ENCODE assay signal across 28 cellular contexts in the genomic region with DNA sequence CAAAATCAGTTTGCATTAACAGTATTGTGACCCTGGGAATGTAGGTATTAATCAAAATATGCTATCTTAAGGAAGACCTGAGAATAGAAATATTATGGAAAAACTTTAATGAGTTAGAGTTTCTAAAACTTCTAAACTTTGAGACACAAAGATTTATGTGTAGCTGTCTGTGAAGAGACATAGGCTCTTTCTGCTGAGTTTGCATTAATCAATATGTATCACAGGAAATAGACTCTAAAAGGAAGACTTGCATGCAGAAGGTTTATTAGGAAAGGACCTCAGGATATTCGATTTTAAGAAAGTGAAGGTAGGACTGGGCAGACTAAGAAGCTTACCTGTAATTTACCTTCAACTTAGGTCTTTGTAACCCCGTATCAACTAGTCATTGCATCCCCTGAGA.
"Had no signal": no experiment of that assay in that cellular context is flagged by ENCODE, and none has a peak within 500 bp of the region (broad histone marks: within the 10 kb centered on the region; RNA-seq: fewer than 3 reads in every experiment).

No MANE protein-coding gene starts in this region.

- H3K4me2 ChIP-seq: neural progenitor cell, smooth muscle cell had no signal

- H3K27me3 ChIP-seq: neural progenitor cell, ovary, spleen, suprapubic skin, testis, tibial artery, transverse colon, upper lobe of right lung, uterus had no signal

- ATAC-seq: natural killer cell; psoas muscle; right cardiac atrium; sciatic nerve; stimulated activated memory B cell treated with anti-CD40 and anti-IgM and Interleukin-4, amounts not matched to agents 10 μg/mL and 1 μg/mL and 100 μg/mL, for 72 hours; stimulated activated naive CD8-positive, alpha-beta T cell treated with anti-CD3 and anti-CD28 coated beads, Interleukin-15, amount 100 ng/mL, for 72 hours; stimulated activated naive CD8-positive, alpha-beta T cell treated with anti-CD3 and anti-CD28 coated beads, Interleukin-15, Interleukin-2, amounts not matched to agents 100 U/mL and 50 U/mL, for 24 hours; upper lobe of right lung had no signal

- DNase-seq: natural killer cell; occipital lobe; ovary; posterior cingulate gyrus; psoas muscle; right cardiac atrium; spleen; stimulated activated CD4-positive, alpha-beta T cell treated with anti-CD3 and anti-CD28 coated beads, Interleukin-12 subunit alpha, Interleukin-12 subunit beta, amount 100 ng/mL, for 4 hours; stimulated activated CD4-positive, alpha-beta T cell treated with anti-CD3 and anti-CD28 coated beads, Interleukin-1b, Interleukin-23, amount 100 ng/mL, for 48 hours; stimulated activated CD4-positive, alpha-beta T cell treated with anti-CD3 and anti-CD28 coated beads, Interleukin-4, amount 100 ng/mL, for 1 hour; stimulated activated CD4-positive, alpha-beta T cell treated with anti-CD3 and anti-CD28 coated beads, Interleukin-4, amount 100 ng/mL, for 4 hours; stimulated activated CD8-positive, alpha-beta memory T cell treated with anti-CD3 and anti-CD28 coated beads, Interleukin-4, amount 100 ng/mL, for 48 hours; stimulated activated naive CD4-positive, alpha-beta T cell; stimulated activated naive CD8-positive, alpha-beta T cell treated with anti-CD3 and anti-CD28 coated beads, Interleukin-15, amount 100 ng/mL, for 72 hours; stimulated activated naive CD8-positive, alpha-beta T cell treated with anti-CD3 and anti-CD28 coated beads, Interleukin-15, Interleukin-2, amounts not matched to agents 100 U/mL and 50 U/mL, for 24 hours; substantia nigra; testis; tibial artery; transverse colon; upper lobe of right lung; uterus had no signal

- H3K4me3 ChIP-seq: neural progenitor cell, ovary, psoas muscle, skin epidermis, smooth muscle cell, spleen, suprapubic skin, testis, tibial artery, transverse colon, upper lobe of right lung, uterus had no signal

- H3K36me3 ChIP-seq: neural progenitor cell, ovary, spleen, suprapubic skin, tibial artery, transverse colon, upper lobe of right lung, uterus had no signal

- H2AFZ ChIP-seq: parathyroid adenoma had no signal

- H3K27ac ChIP-seq: neural progenitor cell, ovary, parathyroid adenoma, psoas muscle, skin epidermis, spleen, suprapubic skin, testis, tibial artery, transverse colon, upper lobe of right lung, uterus had no signal

- H3K79me2 ChIP-seq: parathyroid adenoma had no signal

- H3K4me1 ChIP-seq: neural progenitor cell, parathyroid adenoma, psoas muscle, spleen, suprapubic skin, testis, tibial artery, transverse colon, upper lobe of right lung, uterus had no signal

- H3K9me3 ChIP-seq: ovary, psoas muscle, suprapubic skin, testis, tibial artery, transverse colon, upper lobe of right lung, uterus had no signal

- H3K9ac ChIP-seq: neural progenitor cell, parathyroid adenoma had no signal
